1 cellular context compared by ENCODE assay signal in genomic region chr7:2200584-2200980, GRCh38.
TF ChIP-seq lines count a peak whose summit lies in the region.

No MANE protein-coding gene starts in this region.

TF ChIP-seq in IMR-90, 13 proteins besides CTCF, POLR2A, EP300 and RAD21 (continued from another document):
- TF ChIP-seq ELK1 (IDR thresholded peaks at IDR 0.05; ENCODE audit: borderline replicate concordance, low read depth, low read length) (no peak), SMC3 (IDR thresholded peaks at IDR 0.05; ENCODE audit: low read depth, low read length) (no peak), MXI1 (IDR thresholded peaks at IDR 0.05; ENCODE audit: borderline replicate concordance, low read depth, low read length) (no peak), MAZ (IDR thresholded peaks at IDR 0.05; ENCODE audit: borderline replicate concordance, low read depth, low read length) (no peak), FOS (IDR thresholded peaks at IDR 0.05; ENCODE audit: low read depth, low read length) (no peak), RFX5 (IDR thresholded peaks at IDR 0.05; ENCODE audit: low read depth, low read length) (no peak), RCOR1 (IDR thresholded peaks at IDR 0.05; ENCODE audit: insufficient replicate concordance, low read length) (no peak), CEBPB (IDR thresholded peaks at IDR 0.05; ENCODE audit: low read depth, low read length) (no peak), USF2 (IDR thresholded peaks at IDR 0.05; ENCODE audit: low read depth, low read length) (no peak)
